ENCODE assay signal across 28 cellular contexts in genomic region chr3:141349711-141350110, GRCh38.
"Had no signal": no experiment of that assay in that cellular context is flagged by ENCODE, and none has a peak within 500 bp of the region (broad histone marks: within the 10 kb centered on the region; RNA-seq: fewer than 3 reads in every experiment).

No MANE protein-coding gene starts in this region.

- H3K27me3 ChIP-seq: neural progenitor cell, ovary, stomach, thyroid gland, tibial nerve, upper lobe of left lung, vagina had no signal

- H3K9me3 ChIP-seq: ovary, psoas muscle, stomach, thoracic aorta, thyroid gland, upper lobe of left lung, vagina had no signal

- H3K9ac ChIP-seq: neural progenitor cell, parathyroid adenoma had no signal

- H3K4me3 ChIP-seq: neural progenitor cell, ovary, psoas muscle, stomach, thoracic aorta, thyroid gland, tibial nerve, upper lobe of left lung, vagina had no signal

- ATAC-seq: natural killer cell; psoas muscle; right cardiac atrium; sciatic nerve; stimulated activated effector memory CD8-positive, alpha-beta T cell treated with anti-CD3 and anti-CD28 coated beads, Interleukin-12 subunit alpha, Interleukin-12 subunit beta, amount 100 ng/mL, for 72 hours; stimulated activated naive B cell treated with anti-CD40 and anti-IgM and Interleukin-4, amounts not matched to agents 10 μg/mL and 1 μg/mL and 100 μg/mL, for 72 hours had no signal

- H3K79me2 ChIP-seq: parathyroid adenoma had no signal

- H3K4me3 Mint-ChIP-seq: natural killer cell; nephron; neural progenitor cell; stimulated activated effector memory CD8-positive, alpha-beta T cell treated with anti-CD3 and anti-CD28 coated beads, Interleukin-12 subunit alpha, Interleukin-12 subunit beta, amount 100 ng/mL, for 72 hours; stimulated activated naive B cell treated with anti-CD40 and anti-IgM and Interleukin-4, amounts not matched to agents 10 μg/mL and 1 μg/mL and 100 μg/mL, for 72 hours; stimulated activated naive CD8-positive, alpha-beta T cell treated with anti-CD3 and anti-CD28 coated beads, Interleukin-15, Interleukin-2, amounts not matched to agents 100 ng/mL and 50 ng/mL, for 24 hours had no signal

- H3K27ac Mint-ChIP-seq: natural killer cell; nephron; neural progenitor cell; progenitor cell of endocrine pancreas; stimulated activated effector memory CD8-positive, alpha-beta T cell treated with anti-CD3 and anti-CD28 coated beads, Interleukin-12 subunit alpha, Interleukin-12 subunit beta, amount 100 ng/mL, for 72 hours; stimulated activated naive B cell treated with anti-CD40 and anti-IgM and Interleukin-4, amounts not matched to agents 10 μg/mL and 1 μg/mL and 100 μg/mL, for 72 hours; stimulated activated naive CD8-positive, alpha-beta T cell treated with anti-CD3 and anti-CD28 coated beads, Interleukin-15, Interleukin-2, amounts not matched to agents 100 ng/mL and 50 ng/mL, for 24 hours had no signal

- H3K4me1 ChIP-seq: parathyroid adenoma, psoas muscle, thyroid gland, tibial nerve, upper lobe of left lung, vagina had no signal

- FAIRE-seq: small intestine, urothelium cell line had no signal

- H3K27ac ChIP-seq: neural progenitor cell, ovary, parathyroid adenoma, psoas muscle, stomach, thoracic aorta, thyroid gland, tibial nerve, upper lobe of left lung, vagina had no signal

- H3K4me2 ChIP-seq: neural progenitor cell had no signal

- H3K36me3 Mint-ChIP-seq: natural killer cell; neural progenitor cell; stimulated activated effector memory CD8-positive, alpha-beta T cell treated with anti-CD3 and anti-CD28 coated beads, Interleukin-12 subunit alpha, Interleukin-12 subunit beta, amount 100 ng/mL, for 72 hours; stimulated activated naive B cell treated with anti-CD40 and anti-IgM and Interleukin-4, amounts not matched to agents 10 μg/mL and 1 μg/mL and 100 μg/mL, for 72 hours had no signal

- H2AFZ ChIP-seq: neural progenitor cell, parathyroid adenoma had no signal

- H3K9me3 Mint-ChIP-seq: natural killer cell; neural progenitor cell; stimulated activated effector memory CD8-positive, alpha-beta T cell treated with anti-CD3 and anti-CD28 coated beads, Interleukin-12 subunit alpha, Interleukin-12 subunit beta, amount 100 ng/mL, for 72 hours had no signal

- H3K36me3 ChIP-seq: neural progenitor cell, ovary, stomach, thoracic aorta, thyroid gland, tibial nerve, upper lobe of left lung, vagina had no signal

- H3K27me3 Mint-ChIP-seq: stimulated activated naive CD8-positive, alpha-beta T cell treated with anti-CD3 and anti-CD28 coated beads, Interleukin-15, Interleukin-2, amounts not matched to agents 100 ng/mL and 50 ng/mL, for 24 hours had no signal

- DNase-seq: natural killer cell; occipital lobe; ovary; posterior cingulate gyrus; psoas muscle; right cardiac atrium; small intestine; stimulated activated CD4-positive, alpha-beta T cell treated with anti-CD3 and anti-CD28 coated beads, Interleukin-15, amount 100 ng/mL, for 24 hours; stimulated activated CD4-positive, alpha-beta T cell treated with anti-CD3 and anti-CD28 coated beads, Interleukin-2, amount 100 ng/mL, for 24 hours; stimulated activated CD4-positive, alpha-beta T cell treated with anti-CD3 and anti-CD28 coated beads, Interleukin-2, amount 100 ng/mL, for 48 hours; stimulated activated CD4-positive, alpha-beta T cell treated with anti-CD3 and anti-CD28 coated beads, Interleukin-4, amount 100 ng/mL, for 24 hours; stimulated activated naive B cell treated with anti-CD40 and anti-IgM and Interleukin-4, amounts not matched to agents 10 μg/mL and 1 μg/mL and 100 μg/mL, for 72 hours; stimulated activated naive CD4-positive, alpha-beta T cell treated with Interleukin-2 at 50 U/mL for 16 hours; stomach; thyroid gland; trophoblast cell; upper lobe of left lung had no signal

- H3K4me1 Mint-ChIP-seq: natural killer cell; stimulated activated effector memory CD8-positive, alpha-beta T cell treated with anti-CD3 and anti-CD28 coated beads, Interleukin-12 subunit alpha, Interleukin-12 subunit beta, amount 100 ng/mL, for 72 hours had no signal
